In genomic region chr12:15701212-15701611, GRCh38 we compare ENCODE assay signal across 10 cellular contexts.
A peak's percentile ranks its signal among the peaks of the same experiment; 100 is the strongest.
DNase-seq lines count a peak whose midpoint lies in the region; ATAC-seq and TF ChIP-seq lines count a peak whose summit lies in the region.
"Had no signal": no experiment of that assay in that cellular context is flagged by ENCODE, and none has a peak within 500 bp of the region (broad histone marks: within the 10 kb centered on the region; RNA-seq: fewer than 3 reads in every experiment).

No MANE protein-coding gene starts in this region.

- H3K27me3 Mint-ChIP-seq in MCF 10A (ENCODE audit: insufficient read depth, unreplicated experiment) (no peaks in the 10 kb centered on the region), osteocyte (ENCODE audit: unreplicated experiment) (no peaks in the 10 kb centered on the region)

- intact Hi-C loops in MCF 10A (cut with micrococcal nuclease) = loop anchor here (5.0 to 10.0 kb wide), 2 partner anchors 86 to 106 kb away; partner anchors contain the start of gene EPS8

- TF ChIP-seq CTCF in MCF 10A (IDR thresholded peaks at IDR 0.05; ENCODE audit: unreplicated experiment) (no peak), osteocyte (IDR thresholded peaks at IDR 0.05) (no peak)

- in situ Hi-C loops in HAP-1 (cut with MboI; ENCODE audit: low sequenced_read_pairs) = no loop called here

- peak; percentile 62 for ATAC-seq in GM18870 (IDR thresholded peaks at IDR 0.05; ENCODE audit: unreplicated experiment)
- peak; percentile 64 for ATAC-seq in HG03378 (IDR thresholded peaks at IDR 0.05; ENCODE audit: unreplicated experiment)
- ATAC-seq in HG03097 (IDR thresholded peaks at IDR 0.05; ENCODE audit: low FRiP score, unreplicated experiment) = no peak

- H3K4me3 Mint-ChIP-seq in MCF 10A (ENCODE audit: unreplicated experiment) (peak overlapping the region; percentile 47), osteocyte (ENCODE audit: unreplicated experiment) (peak overlapping the region; percentile 46)
- H3K4me3 Mint-ChIP-seq: naive B cell had no signal

- H3K36me3 Mint-ChIP-seq in MCF 10A (ENCODE audit: insufficient read depth, unreplicated experiment) (no peaks in the 10 kb centered on the region), osteocyte (ENCODE audit: unreplicated experiment) (peaks cover 19% of the 10 kb centered on the region)
- H3K36me3 Mint-ChIP-seq: naive B cell had no signal

- no peaks in the 10 kb centered on the region for H3K27me3 ChIP-seq in HAP-1 (ENCODE audit: low read depth)

- BruUV-seq in MCF 10A (replicated peaks; lab: Mats Ljungman, UMichigan) = no TSS peak

- no peaks in the 10 kb centered on the region for H3K9me3 ChIP-seq in HAP-1

- peaks cover 55% of the 10 kb centered on the region for H3K4me1 Mint-ChIP-seq in MCF 10A (ENCODE audit: insufficient read depth, unreplicated experiment)
- H3K4me1 Mint-ChIP-seq in osteocyte (ENCODE audit: unreplicated experiment) = peaks cover 92% of the 10 kb centered on the region
- H3K4me1 Mint-ChIP-seq: naive B cell had no signal

- DNase-seq in MCF 10A (ENCODE audit: unreplicated experiment) (peak; percentile 65), osteocyte (ENCODE audit: extremely low spot score, unreplicated experiment) (no peak), HAP-1 (ENCODE audit: low spot score in 2 of 2) (no peak), SW480 (ENCODE audit: low spot score) (no peak), ureter (ENCODE audit: low spot score) (no peak)
- DNase-seq: activated gamma-delta T cell, naive B cell had no signal

- peak overlapping the region; percentile 96 for H3K27ac Mint-ChIP-seq in MCF 10A (ENCODE audit: low read depth, unreplicated experiment)
- peak overlapping the region; percentile 92 for H3K27ac Mint-ChIP-seq in osteocyte (ENCODE audit: unreplicated experiment)
- H3K27ac Mint-ChIP-seq: naive B cell had no signal

- H3K4me3 ChIP-seq in HAP-1 = no peak overlapping the region

- POLR2A ChIA-PET in MCF 10A (lab: Yijun Ruan, JAX) = interaction anchor here (0.6 to 6.9 kb wide), 3 partner anchors 18 to 88 kb away, joined by 3 to 32 read pairs (median 3); partner anchors contain the start of gene EPS8

- H3K4me1 ChIP-seq in HAP-1 = no peaks in the 10 kb centered on the region

- H3K9me3 Mint-ChIP-seq in MCF 10A (ENCODE audit: unreplicated experiment) (no peaks in the 10 kb centered on the region), osteocyte (ENCODE audit: unreplicated experiment) (no peaks in the 10 kb centered on the region)
- H3K9me3 Mint-ChIP-seq: naive B cell had no signal

- H3K36me3 ChIP-seq in HAP-1 (replicated peaks) = no peaks in the 10 kb centered on the region

- CTCF ChIA-PET in MCF 10A (lab: Yijun Ruan, JAX) = no interaction called here
